Comparison of ENCODE assay signal across 1 cellular context in genomic region chr4:152106113-152106763, GRCh38.
TF ChIP-seq lines count a peak whose summit lies in the region.

No MANE protein-coding gene starts in this region.

TF ChIP-seq in K562, 482 proteins besides CTCF, POLR2A, EP300 and RAD21 (continued from another document and continues in another):
- TF ChIP-seq DPF2 (IDR thresholded peaks at IDR 0.05) (peak; percentile 38; the same call in 1 of the 2 replicates), HSF4 (CRISPR knock-in tag; IDR thresholded peaks at IDR 0.05; ENCODE audit: borderline replicate concordance) (no peak), TAF15 (IDR thresholded peaks at IDR 0.05; ENCODE audit: low read depth, low read length) (no peak), RBM25 (IDR thresholded peaks at IDR 0.05; ENCODE audit: low read depth, low read length, severe bottlenecking) (no peak), CHD7 (IDR thresholded peaks at IDR 0.05; ENCODE audit: low read depth, low read length) (no peak), ARID4B (CRISPR knock-in tag; IDR thresholded peaks at IDR 0.05) (no peak), PKNOX1 (IDR thresholded peaks at IDR 0.05) (no peak), MNT (conservative IDR thresholded peaks at IDR 0.05) (no peak), KLF10 (CRISPR knock-in tag; IDR thresholded peaks at IDR 0.05) (no peak), PCBP1 (IDR thresholded peaks at IDR 0.05; ENCODE audit: low read depth, low read length, poor library complexity, severe bottlenecking) (no peak), TCF7 (IDR thresholded peaks at IDR 0.05; ENCODE audit: borderline replicate concordance) (no peak), ATF3 (IDR thresholded peaks at IDR 0.05) (peak; percentile 83), ATF3 (CRISPR knock-in tag; conservative IDR thresholded peaks at IDR 0.05) (no peak), POLR2AphosphoS2 (IDR thresholded peaks at IDR 0.05; ENCODE audit: low read length) (no peak), FOS (IDR thresholded peaks at IDR 0.05; ENCODE audit: extremely low read depth, insufficient read length) (no peak), KDM5B (IDR thresholded peaks at IDR 0.05; ENCODE audit: insufficient replicate concordance, low read depth, low read length) (no peak), SP2 (IDR thresholded peaks at IDR 0.05; ENCODE audit: extremely low read depth, low read depth, low read length, poor library complexity, severe bottlenecking) (no peak), ZNF589 (CRISPR knock-in tag; IDR thresholded peaks at IDR 0.05; ENCODE audit: low read depth) (no peak), JUND (IDR thresholded peaks at IDR 0.05; ENCODE audit: borderline replicate concordance, low read depth, low read length) (peak; percentile 78; the same call in 1 of the 2 replicates), JUND (tag; IDR thresholded peaks at IDR 0.05; ENCODE audit: borderline replicate concordance, low read depth, low read length) (peak; percentile 83; the same call in 2 of the 3 replicates), DIDO1 (tag; IDR thresholded peaks at IDR 0.05; ENCODE audit: low read depth) (no peak), ZNF609 (CRISPR knock-in tag; IDR thresholded peaks at IDR 0.05; ENCODE audit: borderline replicate concordance) (no peak), ARID1B (IDR thresholded peaks at IDR 0.05) (peak; percentile 48; the same call in 1 of the 2 replicates), MEF2A (IDR thresholded peaks at IDR 0.05; ENCODE audit: control insufficient read depth, low read depth, low read length) (no peak), U2AF2 (optimal IDR thresholded peaks at IDR 0.05; ENCODE audit: low read depth, low read length) (no peak), YBX1 (IDR thresholded peaks at IDR 0.05) (no peak), ELF1 (tag; IDR thresholded peaks at IDR 0.05) (peak; percentile 78), LCOR (CRISPR knock-in tag; IDR thresholded peaks at IDR 0.05) (no peak), ZBED1 (IDR thresholded peaks at IDR 0.05) (no peak), HNRNPL (IDR thresholded peaks at IDR 0.05; ENCODE audit: low read depth, low read length) (no peak), SREBF2 (CRISPR knock-in tag; IDR thresholded peaks at IDR 0.05) (no peak), MAFK (IDR thresholded peaks at IDR 0.05; ENCODE audit: low read length) (peak; percentile 99), ATF1 (CRISPR knock-in tag; IDR thresholded peaks at IDR 0.05) (no peak), ATF1 (tag; IDR thresholded peaks at IDR 0.05) (no peak)
